ENCODE assay signal across 1 cellular context in genomic region chr1:235635938-235636663, GRCh38.
TF ChIP-seq lines count a peak whose summit lies in the region.

No MANE protein-coding gene starts in this region.

TF ChIP-seq in H1, 55 proteins besides CTCF, POLR2A, EP300 and RAD21:
- TF ChIP-seq TEAD4 (IDR thresholded peaks at IDR 0.05; ENCODE audit: low read depth, low read length) (0 out of 2 replicates have a peak, but pooled peaks have one; percentile 27), TBP (IDR thresholded peaks at IDR 0.05; ENCODE audit: low read depth, low read length) (no peak)
